1 cellular context compared by ENCODE assay signal in the genomic region with DNA sequence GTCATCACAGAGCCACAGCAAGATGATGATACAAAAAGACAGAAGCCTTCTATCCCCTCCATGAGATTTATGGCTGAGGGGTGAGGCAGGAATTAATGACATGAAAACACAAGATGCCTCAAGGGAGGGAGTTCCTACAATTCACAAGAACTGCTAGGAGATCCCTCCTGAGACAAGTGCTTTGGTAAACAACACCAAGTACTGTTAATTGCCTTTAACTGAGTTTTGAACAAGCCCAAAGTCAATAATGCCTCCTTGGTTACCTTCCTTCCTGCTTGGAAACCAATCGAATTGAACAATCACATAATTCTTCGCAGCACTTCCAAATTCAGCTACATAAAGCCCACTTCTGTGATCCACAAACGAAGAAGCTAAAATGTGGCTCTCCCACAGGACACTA.
TF ChIP-seq lines count a peak whose summit lies in the region.

No MANE protein-coding gene starts in this region.

TF ChIP-seq in GM23338, 12 proteins besides CTCF, POLR2A, EP300 and RAD21 (continued from another document):
- TF ChIP-seq EZH2 (IDR thresholded peaks at IDR 0.05; ENCODE audit: low read depth, unreplicated experiment) (no peak), EZH2phosphoT487 (IDR thresholded peaks at IDR 0.05; ENCODE audit: unreplicated experiment) (no peak), CREB1 (CRISPR knock-in tag; IDR thresholded peaks at IDR 0.05; ENCODE audit: low read depth) (no peak), ZNF114 (CRISPR knock-in tag; IDR thresholded peaks at IDR 0.05) (no peak)
- TF ChIP-seq, protein P1, sequence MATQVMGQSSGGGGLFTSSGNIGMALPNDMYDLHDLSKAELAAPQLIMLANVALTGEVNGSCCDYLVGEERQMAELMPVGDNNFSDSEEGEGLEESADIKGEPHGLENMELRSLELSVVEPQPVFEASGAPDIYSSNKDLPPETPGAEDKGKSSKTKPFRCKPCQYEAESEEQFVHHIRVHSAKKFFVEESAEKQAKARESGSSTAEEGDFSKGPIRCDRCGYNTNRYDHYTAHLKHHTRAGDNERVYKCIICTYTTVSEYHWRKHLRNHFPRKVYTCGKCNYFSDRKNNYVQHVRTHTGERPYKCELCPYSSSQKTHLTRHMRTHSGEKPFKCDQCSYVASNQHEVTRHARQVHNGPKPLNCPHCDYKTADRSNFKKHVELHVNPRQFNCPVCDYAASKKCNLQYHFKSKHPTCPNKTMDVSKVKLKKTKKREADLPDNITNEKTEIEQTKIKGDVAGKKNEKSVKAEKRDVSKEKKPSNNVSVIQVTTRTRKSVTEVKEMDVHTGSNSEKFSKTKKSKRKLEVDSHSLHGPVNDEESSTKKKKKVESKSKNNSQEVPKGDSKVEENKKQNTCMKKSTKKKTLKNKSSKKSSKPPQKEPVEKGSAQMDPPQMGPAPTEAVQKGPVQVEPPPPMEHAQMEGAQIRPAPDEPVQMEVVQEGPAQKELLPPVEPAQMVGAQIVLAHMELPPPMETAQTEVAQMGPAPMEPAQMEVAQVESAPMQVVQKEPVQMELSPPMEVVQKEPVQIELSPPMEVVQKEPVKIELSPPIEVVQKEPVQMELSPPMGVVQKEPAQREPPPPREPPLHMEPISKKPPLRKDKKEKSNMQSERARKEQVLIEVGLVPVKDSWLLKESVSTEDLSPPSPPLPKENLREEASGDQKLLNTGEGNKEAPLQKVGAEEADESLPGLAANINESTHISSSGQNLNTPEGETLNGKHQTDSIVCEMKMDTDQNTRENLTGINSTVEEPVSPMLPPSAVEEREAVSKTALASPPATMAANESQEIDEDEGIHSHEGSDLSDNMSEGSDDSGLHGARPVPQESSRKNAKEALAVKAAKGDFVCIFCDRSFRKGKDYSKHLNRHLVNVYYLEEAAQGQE (IDR thresholded peaks at IDR 0.05; ENCODE audit: unreplicated experiment) = no peak
